Comparison of ENCODE assay signal across 28 cellular contexts in genomic region chr4:113438596-113438995, GRCh38.
"Had no signal": no experiment of that assay in that cellular context is flagged by ENCODE, and none has a peak within 500 bp of the region (broad histone marks: within the 10 kb centered on the region; RNA-seq: fewer than 3 reads in every experiment).

No MANE protein-coding gene starts in this region.

- H3K27me3 ChIP-seq: ascending aorta, breast epithelium, esophagus muscularis mucosa, foreskin keratinocyte, gastrocnemius medialis had no signal

- DNase-seq: activated CD4-positive, alpha-beta memory T cell treated with anti-CD3 and anti-CD28 coated beads, Interleukin-2, amount 10 ng/mL, durations not matched to agents 7 days and 5 days; activated CD4-positive, alpha-beta T cell treated with anti-CD3 and anti-CD28 coated beads for 36 hours; activated CD4-positive, alpha-beta T cell treated with anti-CD3 and anti-CD28 coated beads, Interleukin-2, amount 10 ng/mL, durations not matched to agents 24 days and 14 days; activated CD4-positive, CD25-positive, alpha-beta regulatory T cell; activated CD4-positive, CD25-positive, alpha-beta regulatory T cell treated with anti-CD3 and anti-CD28 coated beads, Interleukin-2, amount 50 U/mL, for 72 hours; activated CD8-positive, alpha-beta memory T cell treated with anti-CD3 and anti-CD28 coated beads, Interleukin-2, amount 50 U/mL, for 48 hours; activated gamma-delta T cell; activated naive CD4-positive, alpha-beta T cell; activated naive CD4-positive, alpha-beta T cell treated with anti-CD3 and anti-CD28 coated beads, Interleukin-2, amount 10 ng/mL, durations not matched to agents 7 days and 5 days; activated naive CD8-positive, alpha-beta T cell treated with anti-CD3 and anti-CD28 coated beads, Interleukin-2, amount 10 ng/mL, durations not matched to agents 7 days and 5 days; activated T-cell treated with anti-CD3 and anti-CD28 coated beads for 4 hours; activated T-cell treated with anti-CD3 and anti-CD28 coated beads, Interleukin-2, amount 50 U/mL, for 24 hours; activated T-cell treated with anti-CD3 and anti-CD28 coated beads, Interleukin-2, amount 50 U/mL, for 72 hours; caudate nucleus; cortex of kidney; dermis blood vessel endothelial cell; effector CD4-positive, alpha-beta T cell; effector memory CD8-positive, alpha-beta T cell; erythroblast; foreskin keratinocyte; gastrocnemius medialis; glutamatergic neuron; T-helper 2 cell had no signal

- H3K9me3 ChIP-seq: ascending aorta, breast epithelium, esophagus muscularis mucosa, gastrocnemius medialis had no signal

- ATAC-seq: activated CD4-positive, alpha-beta T cell treated with anti-CD3 and anti-CD28 coated beads for 36 hours; activated naive CD4-positive, alpha-beta T cell treated with anti-CD3 and anti-CD28 coated beads, Interleukin-2, amount 50 U/mL, for 72 hours; activated T-cell treated with anti-CD3 and anti-CD28 coated beads, Interleukin-2, amount 50 U/mL, for 72 hours; effector memory CD8-positive, alpha-beta T cell; foreskin keratinocyte; gastrocnemius medialis had no signal

- FAIRE-seq: colon had no signal

- H3K4me1 ChIP-seq: breast epithelium had no signal

- H3K27ac ChIP-seq: breast epithelium, esophagus muscularis mucosa, foreskin keratinocyte, gastrocnemius medialis had no signal

- H3K4me3 ChIP-seq: ascending aorta, breast epithelium, esophagus muscularis mucosa, gastrocnemius medialis had no signal

- H3K36me3 ChIP-seq: ascending aorta, breast epithelium, esophagus muscularis mucosa, gastrocnemius medialis had no signal
